In the genomic region with DNA sequence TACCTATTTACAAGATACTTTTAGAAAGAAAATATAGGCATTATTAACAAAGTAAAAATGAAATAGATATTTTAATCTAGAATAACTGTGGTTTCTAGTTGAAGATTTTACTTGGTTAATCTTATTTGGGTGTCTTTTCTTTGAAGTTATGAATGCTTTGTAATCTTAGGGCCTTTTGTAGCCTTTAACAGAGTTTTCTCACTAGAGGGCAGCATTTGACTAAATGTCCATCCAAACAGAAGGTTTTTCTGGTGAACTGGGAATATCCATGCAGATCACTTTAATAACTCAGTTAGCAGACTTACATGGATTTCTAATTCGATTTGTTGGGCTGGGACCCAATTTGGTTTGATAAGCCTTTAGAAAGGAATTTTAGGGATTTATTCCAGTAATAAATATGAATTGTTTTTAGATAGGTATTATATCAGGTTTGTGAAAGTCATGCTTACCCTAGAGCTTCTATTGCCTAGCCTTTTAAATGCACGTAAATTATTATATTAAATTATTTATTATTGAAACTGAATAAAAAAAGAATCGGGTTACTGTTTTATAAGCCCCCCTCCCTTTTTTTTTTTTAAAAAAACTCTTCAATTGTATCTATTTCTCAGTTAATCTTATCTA, we compare ENCODE assay signal across 8 cellular contexts.
DNase-seq lines count a peak whose midpoint lies in the region; ATAC-seq and TF ChIP-seq lines count a peak whose summit lies in the region.

No MANE protein-coding gene starts in this region.

- POLR2A ChIA-PET in AG04450 (lab: Yijun Ruan, JAX) = no interaction called here

- peak; percentile 75 for TF ChIP-seq CTCF in AG04450 (IDR thresholded peaks at IDR 0.05; ENCODE audit: low read depth, low read length)
- peak; percentile 63 for TF ChIP-seq CTCF in GM13977 (IDR thresholded peaks at IDR 0.05; ENCODE audit: extremely low read depth, insufficient read depth, missing control alignments)
- peak; percentile 79 for TF ChIP-seq CTCF in VCaP (conservative IDR thresholded peaks at IDR 0.05)

- no peaks in the 10 kb centered on the region for H3K27me3 ChIP-seq in AG04450 (ENCODE audit: control insufficient read depth, insufficient read depth, low read length)

- no peak overlapping the region for H3K27ac ChIP-seq in AG04450 (ENCODE audit: low read depth, low read length)
- no peak overlapping the region for H3K27ac ChIP-seq in VCaP

- CTCF ChIA-PET in AG04450 (lab: Charles Lee) = interaction anchor here (0.6 to 1.6 kb wide), 13 partner anchors 12 to 1163 kb away, joined by 3 to 8 read pairs (median 4); no protein-coding TSS in a partner anchor

- no peak for ATAC-seq in GM21825 (IDR thresholded peaks at IDR 0.05; ENCODE audit: unreplicated experiment)
- ATAC-seq in HG03571 (IDR thresholded peaks at IDR 0.05; ENCODE audit: unreplicated experiment) = no peak

- DNase-seq in AG04450 (ENCODE audit: low read depth, low spot score) (peak; percentile 13), GM13977 (ENCODE audit: low spot score) (peak; percentile 23), NCI-H2107 treated with DMSO at 0.1 percent for 48 hours (lab: John Stamatoyannopoulos, UW; ENCODE audit: unreplicated experiment) (peak; percentile 71), iPS-NIHi7 (ENCODE audit: extremely low spot score) (peak; percentile 38), NCI-H1048 (lab: John Stamatoyannopoulos, UW) (no peak)

- no peak overlapping the region for H3K4me3 ChIP-seq in AG04450 (ENCODE audit: low read depth, low read length)

- H3K9me3 ChIP-seq in AG04450 (ENCODE audit: control insufficient read depth, insufficient read depth, low read length) = no peaks in the 10 kb centered on the region

- in situ Hi-C loops in GM13977 (cut with MboI; ENCODE audit: low pct_unique_long_range_greater_than_20kb, low sequenced_read_pairs, unreplicated experiment) = no loop called here
